In the genomic region with DNA sequence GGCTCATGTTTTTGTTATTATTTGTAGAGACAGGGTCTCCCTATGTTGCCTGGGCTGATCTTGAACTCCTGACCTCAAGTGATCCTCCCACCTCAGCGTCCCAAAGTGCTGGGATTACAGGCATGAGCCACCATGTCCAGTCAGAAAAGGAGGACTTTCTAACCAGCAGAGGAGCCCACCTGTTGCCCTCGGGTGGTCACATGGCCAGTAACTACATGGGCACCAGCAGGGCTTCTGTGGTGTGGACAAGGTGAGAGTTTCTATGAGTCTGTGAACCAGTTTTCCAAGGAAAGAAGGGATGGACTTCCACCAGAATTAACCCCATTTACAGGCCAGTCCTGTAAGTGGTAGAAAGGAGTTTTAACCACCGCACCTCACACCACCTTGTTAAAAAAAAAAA, we compare ENCODE assay signal across 21 cellular contexts.
DNase-seq lines count a peak whose midpoint lies in the region; ATAC-seq, FAIRE-seq and TF ChIP-seq lines count a peak whose summit lies in the region.
"Had no signal": no experiment of that assay in that cellular context is flagged by ENCODE, and none has a peak within 500 bp of the region (broad histone marks: within the 10 kb centered on the region; RNA-seq: fewer than 3 reads in every experiment).

No MANE protein-coding gene starts in this region.

- peak overlapping the region; percentile 92 to 97 for H3K27ac ChIP-seq in A549
- H3K27ac ChIP-seq in IMR-90 (ENCODE audit: insufficient read depth, low read length): no peak overlapping the region; the same call in 1 of the 2 replicates
- H3K27ac ChIP-seq in RWPE1: peak overlapping the region; percentile 97
- H3K27ac ChIP-seq in trophoblast cell (ENCODE audit: low read depth, low read length): no peak overlapping the region
- H3K27ac ChIP-seq in gastroesophageal sphincter: no peak overlapping the region
- no peak overlapping the region for H3K27ac ChIP-seq in right cardiac atrium (ENCODE audit: low read length)

- H3K18ac ChIP-seq in IMR-90 (ENCODE audit: low read depth, low read length) (peak overlapping the region; percentile 49; the same call in 1 of the 2 replicates), trophoblast cell (ENCODE audit: low read length) (peak overlapping the region; percentile 6)

- H3K4ac ChIP-seq in IMR-90 (ENCODE audit: low read depth, low read length) (peak overlapping the region; percentile 66), trophoblast cell (ENCODE audit: low read depth, low read length) (peak overlapping the region; percentile 39)

- H3K79me1 ChIP-seq in IMR-90 (ENCODE audit: low read depth in 1 of 2, low read length in 2 of 2) (peaks cover 7 to 57% of the 10 kb centered on the region in 2 experiments), trophoblast cell (ENCODE audit: low read length) (peaks cover 32% of the 10 kb centered on the region)

- POLR2A ChIA-PET in A549 (lab: Yijun Ruan, JAX): interaction anchor here (2.4 to 6.0 kb wide), 3 partner anchors 55 to 97 kb away, joined by 7 to 92 read pairs (median 23); no protein-coding TSS in a partner anchor
- POLR2A ChIA-PET in IMR-90 (lab: Charles Lee; ENCODE audit: unreplicated experiment): no interaction called here
- POLR2A ChIA-PET in RWPE1 (lab: Yijun Ruan, JAX; ENCODE audit: low non-redundant PET): no interaction called here

- H2AFZ ChIP-seq in IMR-90 (replicated peaks; ENCODE audit: low read length, poor library complexity): no peak overlapping the region
- H2AFZ ChIP-seq in trophoblast cell (ENCODE audit: insufficient read depth, low read length, poor library complexity): no peak overlapping the region
- H2AFZ ChIP-seq: GM23338 had no signal

- 95% methylated on average over 3 of the region's 3 CpGs for WGBS in A549 (ENCODE audit: missing lambda C conversion rate)
- 100% methylated on average over 1 of the region's 3 CpGs; no CpG with 5 or more reads in 1 of the 2 experiments for WGBS in IMR-90 (ENCODE audit: extremely low coverage in 2 of 2, insufficient read length in 1 of 2), 2 experiments
- WGBS in trophoblast cell (ENCODE audit: extremely low coverage, insufficient coverage, insufficient read length): no CpG with 5 or more reads among the region's 3 CpGs
- 84 to 100% methylated on average over 1 to 2 of the region's 3 CpGs for WGBS in gastroesophageal sphincter (ENCODE audit: low coverage in 1 of 2), 2 donors
- 96% methylated on average over 3 of the region's 3 CpGs for WGBS in right cardiac atrium

- H3K23ac ChIP-seq in IMR-90 (ENCODE audit: low read depth, low read length) (no peak overlapping the region), trophoblast cell (ENCODE audit: low read length) (no peak overlapping the region)

- H4K5ac ChIP-seq in IMR-90 (ENCODE audit: low read depth, low read length): peak overlapping the region; percentile 37; the same call in 1 of the 2 replicates

- ATAC-seq in A549 (no peak), IMR-90 (ENCODE audit: low read depth) (no peak), gastroesophageal sphincter (no peak), right cardiac atrium (no peak)
- ATAC-seq: GM23338, HCT116 had no signal

- H2BK120ac ChIP-seq in IMR-90 (ENCODE audit: low read depth, low read length) (peak overlapping the region; percentile 83), trophoblast cell (ENCODE audit: insufficient read depth, low read length, poor library complexity) (peak overlapping the region; percentile 44)

- TF ChIP-seq RAD21 in A549 (conservative IDR thresholded peaks at IDR 0.05 in 1 of 2, IDR thresholded peaks at IDR 0.05 in 1 of 2) (no peak), IMR-90 (IDR thresholded peaks at IDR 0.05; ENCODE audit: low read length) (no peak)

- CTCF ChIA-PET in A549 (lab: Yijun Ruan, JAX): interaction anchor here (1.3 to 8.1 kb wide), 7 partner anchors 68 to 190 kb away, joined by 3 to 130 read pairs (median 32); no protein-coding TSS in a partner anchor
- CTCF ChIA-PET in IMR-90 (lab: Yijun Ruan, JAX): no interaction called here
- CTCF ChIA-PET in RWPE1 (lab: Yijun Ruan, JAX): no interaction called here

- peak overlapping the region; percentile 81; the same call in 2 of the 3 replicates for H2BK15ac ChIP-seq in IMR-90 (ENCODE audit: low read depth, low read length)

- no peak for FAIRE-seq in A549 (lab: Jason Lieb, UNC)
- FAIRE-seq: G401.6, GM12891, H54, HTR-8/SVneo had no signal

- H3K9ac ChIP-seq in IMR-90 (ENCODE audit: low read depth, low read length) (no peak overlapping the region), trophoblast cell (ENCODE audit: low read length) (no peak overlapping the region)

- peak overlapping the region; percentile 61 for H2BK12ac ChIP-seq in trophoblast cell (ENCODE audit: low read length)

- no peaks in the 10 kb centered on the region for H3K27me3 ChIP-seq in IMR-90 (ENCODE audit: control insufficient read depth, insufficient read depth, low read length)
- H3K27me3 ChIP-seq in trophoblast cell (ENCODE audit: insufficient read depth, low read length): no peaks in the 10 kb centered on the region
- H3K27me3 ChIP-seq in gastroesophageal sphincter: no peaks in the 10 kb centered on the region
- no peaks in the 10 kb centered on the region for H3K27me3 ChIP-seq in H7 (ENCODE audit: control insufficient read depth, insufficient read depth, low read length)
- no peaks in the 10 kb centered on the region for H3K27me3 ChIP-seq in right cardiac atrium (ENCODE audit: control insufficient read depth, insufficient read depth)

- H2BK20ac ChIP-seq in IMR-90 (ENCODE audit: low read depth, low read length): peak overlapping the region; percentile 68; the same call in 1 of the 2 replicates

- no peak overlapping the region for H3K56ac ChIP-seq in IMR-90 (ENCODE audit: extremely low read depth, insufficient read depth, low read length)

- H3K36me3 ChIP-seq in IMR-90 (ENCODE audit: control insufficient read depth, insufficient read depth, low read length) (no peaks in the 10 kb centered on the region; the same call in 1 of the 2 replicates), trophoblast cell (ENCODE audit: control insufficient read depth in 1 of 2, insufficient read depth in 2 of 2, low read length in 2 of 2) (no peaks in the 10 kb centered on the region), gastroesophageal sphincter (no peaks in the 10 kb centered on the region), H7 (replicated peaks; ENCODE audit: control insufficient read depth, insufficient read depth, low read length) (no peaks in the 10 kb centered on the region)
- H3K36me3 ChIP-seq: BE2C had no signal

- in situ Hi-C loops in IMR-90 (cut with MboI; ENCODE audit: low sequenced_read_pairs): loop anchor here (5.0 to 10.0 kb wide), 2 partner anchors 66 to 189 kb away; no protein-coding TSS in a partner anchor

- no peak for TF ChIP-seq EP300 in A549 (IDR thresholded peaks at IDR 0.05)
- no peak for TF ChIP-seq EP300 in gastroesophageal sphincter (IDR thresholded peaks at IDR 0.05)

- H4K8ac ChIP-seq in IMR-90 (ENCODE audit: low read depth in 2 of 2, low read length in 2 of 2): peak overlapping the region; percentile 60 to 87; a peak in 2 of 4 replicates
- peak overlapping the region; percentile 13 for H4K8ac ChIP-seq in trophoblast cell (ENCODE audit: low read depth, low read length)

- DNase-seq in A549 (ENCODE audit: low read depth in 1 of 2, low spot score in 1 of 2) (no peak), IMR-90 (no peak), RWPE1 (ENCODE audit: low spot score) (no peak), trophoblast cell (peak; percentile 77 to 85), H7 (no peak), right cardiac atrium (no peak)
- DNase-seq: ACHN; BE2C; C1 segment of cervical spinal cord; CD4-positive, CD25-positive, alpha-beta regulatory T cell; CD8-positive, alpha-beta memory T cell; COR-L47; DMS 273 treated with DMSO at 0.1 percent for 48 hours; DMS53 had no signal

- H4K12ac ChIP-seq in trophoblast cell (ENCODE audit: low read depth, low read length): no peak overlapping the region

- no peak for TF ChIP-seq POLR2A in A549 (IDR thresholded peaks at IDR 0.05; ENCODE audit: low read length)
- TF ChIP-seq POLR2A in IMR-90 (IDR thresholded peaks at IDR 0.05; ENCODE audit: low read depth, low read length): no peak
- no peak for TF ChIP-seq POLR2A in gastroesophageal sphincter (IDR thresholded peaks at IDR 0.05)

- peak overlapping the region; percentile 74 for H2AK5ac ChIP-seq in IMR-90 (ENCODE audit: low read depth, low read length)
- peak overlapping the region; percentile 18 for H2AK5ac ChIP-seq in trophoblast cell (ENCODE audit: low read length)

- no peaks in the 10 kb centered on the region; the same call in 1 of the 2 replicates for H4K20me1 ChIP-seq in IMR-90 (ENCODE audit: insufficient read depth, low read length)

- peaks cover 1% of the 10 kb centered on the region for H3K79me2 ChIP-seq in trophoblast cell (ENCODE audit: control insufficient read depth, insufficient read depth, low read length, poor library complexity)

- H3K4me1 ChIP-seq in A549 (peaks cover 81% of the 10 kb centered on the region), IMR-90 (ENCODE audit: control insufficient read depth, insufficient read depth, low read length) (peaks cover 31% of the 10 kb centered on the region), trophoblast cell (ENCODE audit: control insufficient read depth in 1 of 2, insufficient read depth in 2 of 2, low read length in 2 of 2) (peaks cover 22 to 36% of the 10 kb centered on the region in 2 experiments), gastroesophageal sphincter (peaks cover 17 to 46% (median 36%) of the 10 kb centered on the region in 3 donors), right cardiac atrium (ENCODE audit: control insufficient read depth, insufficient read depth, low read length) (peaks cover 13% of the 10 kb centered on the region)
- H3K4me1 ChIP-seq: BE2C had no signal

- BruUV-seq in IMR-90 (replicated peaks; lab: Mats Ljungman, UMichigan): no TSS peak

- peak overlapping the region; percentile 25 for H2BK5ac ChIP-seq in IMR-90 (ENCODE audit: low read depth, low read length, poor library complexity, severe bottlenecking)
- H2BK5ac ChIP-seq in trophoblast cell (ENCODE audit: low read depth, low read length, poor library complexity): peak overlapping the region; percentile 11

- peaks cover 15% of the 10 kb centered on the region for H3K9me1 ChIP-seq in IMR-90 (ENCODE audit: insufficient read depth, low read length)

- H3K4me2 ChIP-seq in A549 (no peak overlapping the region; the same call in 2 of the 3 replicates), IMR-90 (ENCODE audit: low read depth, low read length) (no peak overlapping the region), trophoblast cell (ENCODE audit: low read length) (no peak overlapping the region)
- H3K4me2 ChIP-seq: GM23338 had no signal

- H3K9me3 ChIP-seq in A549 (no peaks in the 10 kb centered on the region), IMR-90 (ENCODE audit: control insufficient read depth, insufficient read depth, low read length) (no peaks in the 10 kb centered on the region), trophoblast cell (ENCODE audit: insufficient read depth, low read depth, low read length) (no peaks in the 10 kb centered on the region), gastroesophageal sphincter (no peaks in the 10 kb centered on the region), right cardiac atrium (ENCODE audit: control insufficient read depth, low read length) (no peaks in the 10 kb centered on the region)
- H3K9me3 ChIP-seq: BE2C had no signal

- H3K4me3 ChIP-seq in A549: no peak overlapping the region
- no peak overlapping the region for H3K4me3 ChIP-seq in IMR-90 (ENCODE audit: insufficient read depth, low read depth, low read length)
- no peak overlapping the region for H3K4me3 ChIP-seq in trophoblast cell (ENCODE audit: low read depth, low read length)
- no peak overlapping the region for H3K4me3 ChIP-seq in gastroesophageal sphincter
- no peak overlapping the region for H3K4me3 ChIP-seq in H7 (ENCODE audit: insufficient read depth, low read depth, low read length)
- H3K4me3 ChIP-seq in right cardiac atrium (ENCODE audit: low read length): no peak overlapping the region
- H3K4me3 ChIP-seq: GM23338 had no signal

- H4K91ac ChIP-seq in IMR-90 (ENCODE audit: insufficient read depth, low read depth, low read length) (peak overlapping the region; percentile 87; the same call in 1 of the 2 replicates), trophoblast cell (ENCODE audit: low read depth, low read length) (peak overlapping the region; percentile 53)

- H3K14ac ChIP-seq in IMR-90 (replicated peaks; ENCODE audit: low read depth, low read length) (peak overlapping the region; percentile 16; the same call in 1 of the 2 replicates), trophoblast cell (ENCODE audit: low read length) (peak overlapping the region; percentile 24)

- intact Hi-C loops in IMR-90 (cut with micrococcal nuclease) (no loop called here), right cardiac atrium (cut with DNase I) (loop anchor here in 2 of 4 donors (10.0 kb wide), 1 partner anchor 99 kb away; no protein-coding TSS in a partner anchor)

- no peak overlapping the region for H2AK9ac ChIP-seq in IMR-90 (replicated peaks; ENCODE audit: low read depth, low read length, poor library complexity)

- TF ChIP-seq CTCF in A549 (IDR thresholded peaks at IDR 0.05): no peak
- TF ChIP-seq CTCF in IMR-90 (conservative IDR thresholded peaks at IDR 0.05; ENCODE audit: low read depth, low read length): no peak
- no peak for TF ChIP-seq CTCF in RWPE1 (conservative IDR thresholded peaks at IDR 0.05; ENCODE audit: low read depth)
- no peak for TF ChIP-seq CTCF in gastroesophageal sphincter (IDR thresholded peaks at IDR 0.05)

- dilution Hi-C loops in IMR-90 (cut with HindIII; ENCODE audit: low sequenced_read_pairs, unreplicated experiment): no loop called here

Comparison
In these comparisons a context has a peak if more than half of its experiments do, and no peak if none do; other contexts are left out.
1. DNase-seq: peak in trophoblast cell (2 of 2); none in A549 (0 of 2), IMR-90 (single experiment), RWPE1 (single experiment), H7 (single experiment) and right cardiac atrium (0 of 3).
2. H3K27ac ChIP-seq: peak in A549 (2 of 2) and RWPE1 (single experiment); none in IMR-90 (single experiment), trophoblast cell (single experiment), gastroesophageal sphincter (0 of 4) and right cardiac atrium (single experiment).